15 cellular contexts compared by ENCODE assay signal in genomic region chr22:27952091-27952490, GRCh38. TPM values are rescaled to one million over a fixed set of nuclear protein-coding genes. Genes with fewer than 3 reads are reported as not detected.
DNase-seq lines count a peak whose midpoint lies in the region; ATAC-seq, FAIRE-seq and TF ChIP-seq lines count a peak whose summit lies in the region.
"Had no signal": no experiment of that assay in that cellular context is flagged by ENCODE, and none has a peak within 500 bp of the region (broad histone marks: within the 10 kb centered on the region; RNA-seq: fewer than 3 reads in every experiment).

No MANE protein-coding gene starts in this region.

- peak; percentile 56 for FAIRE-seq in endothelial cell of umbilical vein (lab: Jason Lieb, UNC)

- DNase-seq in AG09319 (ENCODE audit: extremely low read depth, low read depth) = peak; percentile 46
- DNase-seq in PC-3 = peak; percentile 4
- DNase-seq in endothelial cell of umbilical vein (ENCODE audit: low read depth, low spot score) = peak; percentile 87
- DNase-seq in mesothelial cell of epicardium (ENCODE audit: low spot score in 2 of 2, unreplicated experiment in 2 of 2) = no peak
- DNase-seq in naive thymus-derived CD4-positive, alpha-beta T cell = no peak
- DNase-seq in activated CD4-positive, alpha-beta T cell treated with anti-CD3 and anti-CD28 coated beads, Interleukin-2, amount 50 U/mL, for 4 hours = no peak
- no peak for DNase-seq in lower leg skin (ENCODE audit: low spot score in 2 of 2)
- no peak for DNase-seq in activated effector memory CD4-positive, alpha-beta T cell treated with Interleukin-2 at 50 U/mL for 16 hours
- DNase-seq: activated CD4-positive, alpha-beta T cell treated with anti-CD3 and anti-CD28 coated beads for 36 hours; GF-D8; left cardiac atrium had no signal

- WGBS in lower leg skin, 2 donors = 88 to 89% methylated on average over 3 of the region's 3 CpGs

- H3K9ac ChIP-seq in PC-3 (ENCODE audit: low read length) (no peak overlapping the region), endothelial cell of umbilical vein (replicated peaks; ENCODE audit: extremely low read depth, insufficient read depth, low read length) (no peak overlapping the region)

- H3K36me3 ChIP-seq in PC-3 (ENCODE audit: low read depth, low read length) = no peaks in the 10 kb centered on the region
- H3K36me3 ChIP-seq in endothelial cell of umbilical vein (ENCODE audit: control insufficient read depth in 2 of 2, extremely low read depth in 1 of 2, insufficient read depth in 2 of 2, low read length in 2 of 2) = no peaks in the 10 kb centered on the region
- H3K36me3 ChIP-seq in naive thymus-derived CD4-positive, alpha-beta T cell (ENCODE audit: control insufficient read depth in 2 of 3, insufficient read depth in 3 of 3, low read length in 3 of 3) = no peaks in the 10 kb centered on the region

- H3K27me3 Mint-ChIP-seq in mesothelial cell of epicardium (ENCODE audit: low read depth) = no peaks in the 10 kb centered on the region
- no peaks in the 10 kb centered on the region for H3K27me3 Mint-ChIP-seq in naive thymus-derived CD4-positive, alpha-beta T cell
- H3K27me3 Mint-ChIP-seq: activated CD4-positive, alpha-beta T cell treated with anti-CD3 and anti-CD28 coated beads for 36 hours; B cell; central memory CD8-positive, alpha-beta T cell had no signal

- TF ChIP-seq POLR2A in endothelial cell of umbilical vein (IDR thresholded peaks at IDR 0.05; ENCODE audit: low read depth, low read length) (no peak), lower leg skin (IDR thresholded peaks at IDR 0.05) (no peak)

- no peaks in the 10 kb centered on the region for H3K9me1 ChIP-seq in endothelial cell of umbilical vein (replicated peaks; ENCODE audit: control insufficient read depth, extremely low read depth, insufficient read depth, low read length)

- no peak overlapping the region for H3K27ac ChIP-seq in PC-3 (ENCODE audit: low read length)
- no peak overlapping the region for H3K27ac ChIP-seq in endothelial cell of umbilical vein (ENCODE audit: insufficient read depth, low read depth, low read length)
- no peak overlapping the region for H3K27ac ChIP-seq in naive thymus-derived CD4-positive, alpha-beta T cell (ENCODE audit: low read depth, low read length)
- H3K27ac ChIP-seq: esophagus muscularis mucosa had no signal

- peaks cover 8% of the 10 kb centered on the region for H3K4me1 Mint-ChIP-seq in mesothelial cell of epicardium
- H3K4me1 Mint-ChIP-seq in naive thymus-derived CD4-positive, alpha-beta T cell = peaks cover 0 to 2% (median 0%) of the 10 kb centered on the region in 7 donors
- H3K4me1 Mint-ChIP-seq: activated CD4-positive, alpha-beta T cell treated with anti-CD3 and anti-CD28 coated beads for 36 hours; B cell; central memory CD8-positive, alpha-beta T cell had no signal

- no peaks in the 10 kb centered on the region for H3K9me2 ChIP-seq in PC-3 (replicated peaks; ENCODE audit: low read length)

- H3K4me1 ChIP-seq in PC-3 (ENCODE audit: insufficient read depth, low read length) (peaks cover 4% of the 10 kb centered on the region; the same call in 1 of the 2 replicates), endothelial cell of umbilical vein (ENCODE audit: control insufficient read depth, extremely low read depth, insufficient read depth, low read length) (peaks cover 5% of the 10 kb centered on the region)
- no peaks in the 10 kb centered on the region for H3K4me1 ChIP-seq in naive thymus-derived CD4-positive, alpha-beta T cell (ENCODE audit: control insufficient read depth in 2 of 2, insufficient read depth in 2 of 2, low read length in 2 of 2)

- H3K4me3 ChIP-seq in PC-3 (ENCODE audit: low read length) (no peak overlapping the region), endothelial cell of umbilical vein (replicated peaks in 1 of 3; ENCODE audit: insufficient read depth in 1 of 3, low read depth in 1 of 3, low read length in 3 of 3) (no peak overlapping the region), lower leg skin (ENCODE audit: low read depth, poor library complexity, severe bottlenecking) (no peak overlapping the region)
- H3K4me3 ChIP-seq in naive thymus-derived CD4-positive, alpha-beta T cell (ENCODE audit: low read length) = no peak overlapping the region
- H3K4me3 ChIP-seq: esophagus muscularis mucosa had no signal

- H3K4me2 ChIP-seq in PC-3 (ENCODE audit: low read length) (no peak overlapping the region), endothelial cell of umbilical vein (ENCODE audit: insufficient read depth, low read length) (no peak overlapping the region)

- ATAC-seq in PC-3 = no peak
- ATAC-seq in naive thymus-derived CD4-positive, alpha-beta T cell = no peak
- ATAC-seq: activated CD4-positive, alpha-beta T cell treated with anti-CD3 and anti-CD28 coated beads for 36 hours had no signal

- intact Hi-C loops in PC-3 (cut with micrococcal nuclease) = no loop called here
- intact Hi-C loops in endothelial cell of umbilical vein (cut with micrococcal nuclease) = no loop called here
- intact Hi-C loops in naive thymus-derived CD4-positive, alpha-beta T cell (cut with micrococcal nuclease) = no loop called here
- intact Hi-C loops in lower leg skin (cut with DNase I; ENCODE audit: low total_unique reads) = no loop called here

- H3F3A ChIP-seq in PC-3 (ENCODE audit: low read length, unreplicated experiment) = no peaks in the 10 kb centered on the region

- no peaks in the 10 kb centered on the region for H3K79me2 ChIP-seq in PC-3 (ENCODE audit: low read length)
- H3K79me2 ChIP-seq in endothelial cell of umbilical vein (ENCODE audit: control insufficient read depth, insufficient read depth, low read length) = no peaks in the 10 kb centered on the region

- H3K9me3 Mint-ChIP-seq in mesothelial cell of epicardium = no peaks in the 10 kb centered on the region
- H3K9me3 Mint-ChIP-seq in naive thymus-derived CD4-positive, alpha-beta T cell = no peaks in the 10 kb centered on the region
- H3K9me3 Mint-ChIP-seq: activated T-helper 1 cell treated with anti-CD3 and anti-CD28 coated beads, Interleukin-12 subunit alpha, Interleukin-12 subunit beta, Interleukin-2, Interleukin-4 antibody, amounts not matched to agents 30 ng/mL and 10 ng/mL and 1 ng/mL, durations not matched to agents 14 hours and 24 hours and 36 hours; central memory CD8-positive, alpha-beta T cell had no signal

- POLR2A ChIA-PET in PC-3 (lab: Charles Lee; ENCODE audit: unreplicated experiment) (no interaction called here), endothelial cell of umbilical vein (lab: Charles Lee) (no interaction called here)
- POLR2A ChIA-PET in naive thymus-derived CD4-positive, alpha-beta T cell (lab: Charles Lee) = no interaction called here

- no peak overlapping the region for H3K4me3 Mint-ChIP-seq in mesothelial cell of epicardium
- no peak overlapping the region for H3K4me3 Mint-ChIP-seq in naive thymus-derived CD4-positive, alpha-beta T cell
- H3K4me3 Mint-ChIP-seq: activated CD4-positive, alpha-beta T cell treated with anti-CD3 and anti-CD28 coated beads for 36 hours; activated T-helper 1 cell treated with anti-CD3 and anti-CD28 coated beads, Interleukin-12 subunit alpha, Interleukin-12 subunit beta, Interleukin-2, Interleukin-4 antibody, amounts not matched to agents 30 ng/mL and 10 ng/mL and 1 ng/mL, durations not matched to agents 14 hours and 24 hours and 36 hours; B cell; central memory CD8-positive, alpha-beta T cell had no signal

- H4K20me1 ChIP-seq in PC-3 (ENCODE audit: low read length) (no peaks in the 10 kb centered on the region), endothelial cell of umbilical vein (replicated peaks; ENCODE audit: control insufficient read depth, extremely low read depth, insufficient read depth, low read length) (no peaks in the 10 kb centered on the region)

- H3K27ac Mint-ChIP-seq in mesothelial cell of epicardium = peak overlapping the region; percentile 39
- H3K27ac Mint-ChIP-seq in naive thymus-derived CD4-positive, alpha-beta T cell = no peak overlapping the region
- H3K27ac Mint-ChIP-seq: activated CD4-positive, alpha-beta T cell treated with anti-CD3 and anti-CD28 coated beads for 36 hours; activated T-helper 1 cell treated with anti-CD3 and anti-CD28 coated beads, Interleukin-12 subunit alpha, Interleukin-12 subunit beta, Interleukin-2, Interleukin-4 antibody, amounts not matched to agents 30 ng/mL and 10 ng/mL and 1 ng/mL, durations not matched to agents 14 hours and 24 hours and 36 hours; B cell had no signal

- CTCF ChIA-PET in PC-3 (lab: Charles Lee) = no interaction called here
- CTCF ChIA-PET in endothelial cell of umbilical vein (lab: Charles Lee) = interaction anchor here (1.3 kb wide), 1 partner anchor 65 kb away, joined by 4 read pairs; no protein-coding TSS in a partner anchor
- CTCF ChIA-PET in naive thymus-derived CD4-positive, alpha-beta T cell (lab: Charles Lee) = no interaction called here

- H3K36me3 Mint-ChIP-seq in mesothelial cell of epicardium = peaks cover 7% of the 10 kb centered on the region
- peaks cover 0 to 42% (median 9%) of the 10 kb centered on the region in 5 donors for H3K36me3 Mint-ChIP-seq in naive thymus-derived CD4-positive, alpha-beta T cell

- no peak overlapping the region for H2AFZ ChIP-seq in PC-3 (ENCODE audit: low read length)
- H2AFZ ChIP-seq in endothelial cell of umbilical vein (ENCODE audit: low read depth, low read length) = no peak overlapping the region

- dilution Hi-C loops in endothelial cell of umbilical vein (cut with MboI; ENCODE audit: extremely low pct_ligation_motif_present, low sequenced_read_pairs) = no loop called here

- TF ChIP-seq CTCF in AG09319 (IDR thresholded peaks at IDR 0.05; ENCODE audit: low read depth, low read length) (no peak), PC-3 (conservative IDR thresholded peaks at IDR 0.05; ENCODE audit: low read depth, low read length) (no peak), endothelial cell of umbilical vein (IDR thresholded peaks at IDR 0.05; ENCODE audit: extremely low read depth in 1 of 2, insufficient read depth in 1 of 2, low read depth in 1 of 2, low read length in 2 of 2) (no peak), mesothelial cell of epicardium (IDR thresholded peaks at IDR 0.05; ENCODE audit: unreplicated experiment) (no peak), lower leg skin (IDR thresholded peaks at IDR 0.05) (no peak)

- no peaks in the 10 kb centered on the region for H3K27me3 ChIP-seq in PC-3 (ENCODE audit: low read length)
- H3K27me3 ChIP-seq in endothelial cell of umbilical vein (ENCODE audit: control insufficient read depth in 2 of 2, insufficient read depth in 2 of 2, low read length in 2 of 2) = no peaks in the 10 kb centered on the region
- no peaks in the 10 kb centered on the region for H3K27me3 ChIP-seq in naive thymus-derived CD4-positive, alpha-beta T cell (ENCODE audit: control insufficient read depth in 2 of 2, insufficient read depth in 2 of 2, low read length in 2 of 2)
- H3K27me3 ChIP-seq: esophagus muscularis mucosa had no signal

- H3K9me3 ChIP-seq in PC-3 (ENCODE audit: low read length) = no peaks in the 10 kb centered on the region
- no peaks in the 10 kb centered on the region for H3K9me3 ChIP-seq in endothelial cell of umbilical vein (replicated peaks; ENCODE audit: control insufficient read depth, insufficient read depth, low read length)
- H3K9me3 ChIP-seq in naive thymus-derived CD4-positive, alpha-beta T cell (ENCODE audit: control insufficient read depth in 2 of 3, low read length in 3 of 3) = no peaks in the 10 kb centered on the region
- H3K9me3 ChIP-seq: esophagus muscularis mucosa had no signal

- BruUV-seq in PC-3 (replicated peaks; lab: Mats Ljungman, UMichigan) (no TSS peak), endothelial cell of umbilical vein (replicated peaks; lab: Mats Ljungman, UMichigan) (no TSS peak)

RNA-seq across cellular contexts. Expression of gene PITPNB, which starts 33.0 kb away (rescaled TPM):
- total RNA-seq in PC-3 (2014; rRNA removed) (15.3 and 22.7 TPM in 2 replicates), endothelial cell of umbilical vein (108 and 109 TPM in 2 replicates), mesothelial cell of epicardium (93.0 to 97.2 TPM (median 96.2 TPM) in 3 replicates), lower leg skin (10 to 100 TPM; 22.1 to 36.5 (median 29.7) TPM)
- 26.3 and 29.7 TPM in 2 replicates for polyA plus RNA-seq in endothelial cell of umbilical vein
- 35.6 and 36.6 TPM in 2 replicates for polyA plus RNA-seq in endothelial cell of umbilical vein (2011; cell fraction: cytosol; rRNA removed)
- 57.1 and 71.9 TPM in 2 replicates for polyA plus RNA-seq in endothelial cell of umbilical vein (2011; cell fraction: nucleus; rRNA removed)
- 65.7 and 80.5 TPM in 2 replicates for polyA plus RNA-seq in endothelial cell of umbilical vein (2012)
- 51.8 and 62.6 TPM in 2 replicates for polyA minus RNA-seq in endothelial cell of umbilical vein
- 23.5 TPM for polyA minus RNA-seq in endothelial cell of umbilical vein (2011; cell fraction: cytosol; rRNA and poly(A)+ RNA removed)
- 78.0 and 133 TPM in 2 replicates for polyA minus RNA-seq in endothelial cell of umbilical vein (2011; cell fraction: nucleus; rRNA and poly(A)+ RNA removed)
- total RNA-seq in naive thymus-derived CD4-positive, alpha-beta T cell = 10 to 100 TPM; 56.3 to 98.8 (median 62.8) TPM
- 10 to 100 TPM; 61.7 to 66.0 TPM for polyA plus RNA-seq in naive thymus-derived CD4-positive, alpha-beta T cell

Comparison
In these comparisons a context has a peak if more than half of its experiments do, and no peak if none do; other contexts are left out.
1. DNase-seq: peak in AG09319 (single experiment), PC-3 (single experiment) and endothelial cell of umbilical vein (single experiment); none in mesothelial cell of epicardium (0 of 2), naive thymus-derived CD4-positive, alpha-beta T cell (0 of 9), activated CD4-positive, alpha-beta T cell treated with anti-CD3 and anti-CD28 coated beads, Interleukin-2, amount 50 U/mL, for 4 hours (0 of 2), lower leg skin (0 of 2) and activated effector memory CD4-positive, alpha-beta T cell treated with Interleukin-2 at 50 U/mL for 16 hours (single experiment).